In genomic region chr12:112843272-112843671, GRCh38 we compare ENCODE assay signal across 20 cellular contexts. TPM values are rescaled to one million over a fixed set of nuclear protein-coding genes. Genes with fewer than 3 reads are reported as not detected.
A peak's percentile ranks its signal among the peaks of the same experiment; 100 is the strongest.
DNase-seq lines count a peak whose midpoint lies in the region; ATAC-seq and TF ChIP-seq lines count a peak whose summit lies in the region.
"Had no signal": no experiment of that assay in that cellular context is flagged by ENCODE, and none has a peak within 500 bp of the region (broad histone marks: within the 10 kb centered on the region; RNA-seq: fewer than 3 reads in every experiment).

No MANE protein-coding gene starts in this region.

- no peak for ATAC-seq in GM21390 (IDR thresholded peaks at IDR 0.05; ENCODE audit: unreplicated experiment)
- ATAC-seq: HepG2, Panc1 had no signal

- peaks cover 2% of the 10 kb centered on the region for H3K9me3 Mint-ChIP-seq in endodermal cell
- H3K9me3 Mint-ChIP-seq: activated naive CD4-positive, alpha-beta T cell treated with anti-CD3 and anti-CD28 coated beads, Interleukin-2, amount 50 U/mL, for 24 hours; stimulated activated naive CD8-positive, alpha-beta T cell treated with anti-CD3 and anti-CD28 coated beads, Interleukin-15, Interleukin-2, amounts not matched to agents 100 ng/mL and 50 ng/mL, for 24 hours; T-helper 1 cell treated with Interleukin-12 subunit alpha and Interleukin-12 subunit beta and Interleukin-4 antibody, amounts not matched to agents 30 μg/mL and 1 μg/mL, for 36 hours had no signal

- no peaks in the 10 kb centered on the region for H3K36me3 Mint-ChIP-seq in endodermal cell (ENCODE audit: low read depth)
- H3K36me3 Mint-ChIP-seq: activated naive CD4-positive, alpha-beta T cell treated with anti-CD3 and anti-CD28 coated beads, Interleukin-2, amount 50 U/mL, for 24 hours had no signal

- H2BK5ac ChIP-seq in neuronal stem cell (ENCODE audit: low read length): no peak overlapping the region

- no peak overlapping the region for H2BK12ac ChIP-seq in neuronal stem cell (ENCODE audit: low read length)

- no peak overlapping the region for H3K9ac ChIP-seq in endodermal cell (ENCODE audit: extremely low read depth, low read length, poor library complexity, severe bottlenecking)
- H3K9ac ChIP-seq in neuronal stem cell (ENCODE audit: low read depth, low read length, poor library complexity): no peak overlapping the region

- 33 to 48% methylated on average over 4 to 7 of the region's 7 CpGs for WGBS in endodermal cell (ENCODE audit: insufficient coverage in 1 of 2, insufficient read length in 1 of 2), 2 experiments
- no CpG with 5 or more reads among the region's 7 CpGs for WGBS in neuronal stem cell (ENCODE audit: extremely low coverage in 2 of 2, insufficient read length in 2 of 2, insufficient replicate concordance in 1 of 2), 2 donors

- no peak overlapping the region for H3K23ac ChIP-seq in neuronal stem cell (ENCODE audit: low read depth, low read length, poor library complexity)

- H3K9me3 ChIP-seq in endodermal cell (ENCODE audit: control insufficient read depth, low read length) (no peaks in the 10 kb centered on the region), neuronal stem cell (replicated peaks in 1 of 2; ENCODE audit: control insufficient read depth in 2 of 2, insufficient read depth in 1 of 2, low read depth in 1 of 2, low read length in 2 of 2) (no peaks in the 10 kb centered on the region)
- H3K9me3 ChIP-seq: ovary had no signal

- peaks cover 81% of the 10 kb centered on the region for H3K27me3 Mint-ChIP-seq in endodermal cell (ENCODE audit: insufficient read depth)

- H3K4me3 ChIP-seq in endodermal cell (ENCODE audit: low read length): no peak overlapping the region
- H3K4me3 ChIP-seq in neuronal stem cell (ENCODE audit: low read length in 2 of 2): no peak overlapping the region
- H3K4me3 ChIP-seq: cardiac muscle cell, ovary, smooth muscle cell had no signal

- no peak for TF ChIP-seq CTCF in endodermal cell (conservative IDR thresholded peaks at IDR 0.05)

- H3K4me2 ChIP-seq in neuronal stem cell (ENCODE audit: insufficient read depth, low read length, poor library complexity, severe bottlenecking): no peak overlapping the region
- H3K4me2 ChIP-seq: smooth muscle cell had no signal

- no peak overlapping the region for H4K8ac ChIP-seq in neuronal stem cell (ENCODE audit: low read depth, low read length)

- no peak overlapping the region for H3K18ac ChIP-seq in neuronal stem cell (ENCODE audit: low read length)

- H3K27ac Mint-ChIP-seq in endodermal cell: no peak overlapping the region
- H3K27ac Mint-ChIP-seq: activated naive CD4-positive, alpha-beta T cell treated with anti-CD3 and anti-CD28 coated beads, Interleukin-2, amount 50 U/mL, for 24 hours; stimulated activated naive CD8-positive, alpha-beta T cell treated with anti-CD3 and anti-CD28 coated beads, Interleukin-15, Interleukin-2, amounts not matched to agents 100 ng/mL and 50 ng/mL, for 24 hours; T-helper 1 cell treated with Interleukin-12 subunit alpha and Interleukin-12 subunit beta and Interleukin-4 antibody, amounts not matched to agents 30 μg/mL and 1 μg/mL, for 36 hours had no signal

- no peak overlapping the region for H2BK15ac ChIP-seq in neuronal stem cell (ENCODE audit: low read length)

- H3K4me1 ChIP-seq in endodermal cell (ENCODE audit: control insufficient read depth, insufficient read depth, low read length) (peaks cover 21% of the 10 kb centered on the region), neuronal stem cell (ENCODE audit: control insufficient read depth in 2 of 2, insufficient read depth in 1 of 2, low read depth in 1 of 2, low read length in 2 of 2) (peaks cover 0 to 5% of the 10 kb centered on the region in 2 donors)

- H4K91ac ChIP-seq in neuronal stem cell (ENCODE audit: low read depth, low read length, poor library complexity): no peak overlapping the region

- H3K4me3 Mint-ChIP-seq in endodermal cell: no peak overlapping the region
- H3K4me3 Mint-ChIP-seq: activated naive CD4-positive, alpha-beta T cell treated with anti-CD3 and anti-CD28 coated beads, Interleukin-2, amount 50 U/mL, for 24 hours; stimulated activated naive CD8-positive, alpha-beta T cell treated with anti-CD3 and anti-CD28 coated beads, Interleukin-15, Interleukin-2, amounts not matched to agents 100 ng/mL and 50 ng/mL, for 24 hours; T-helper 1 cell treated with Interleukin-12 subunit alpha and Interleukin-12 subunit beta and Interleukin-4 antibody, amounts not matched to agents 30 μg/mL and 1 μg/mL, for 36 hours had no signal

- peak; percentile 70 for DNase-seq in NCI-H82 (lab: John Stamatoyannopoulos, UW)
- no peak for DNase-seq in NCI-H82 treated with DMSO at 0.1 percent for 48 hours (lab: John Stamatoyannopoulos, UW; ENCODE audit: unreplicated experiment)
- peak; percentile 21 for DNase-seq in NCI-H524 treated with DMSO at 0.1 percent for 48 hours (lab: John Stamatoyannopoulos, UW)
- DNase-seq in endodermal cell: peak; percentile 88
- no peak for DNase-seq in neuronal stem cell (ENCODE audit: low spot score)
- no peak for DNase-seq in GM19240 (ENCODE audit: insufficient read length, low spot score)
- no peak for DNase-seq in cortex of kidney (lab: John Stamatoyannopoulos, UW)
- DNase-seq: activated CD4-positive, CD25-positive, alpha-beta regulatory T cell treated with anti-CD3 and anti-CD28 coated beads, Interleukin-2, amount 50 U/mL, for 72 hours; activated CD8-positive, alpha-beta memory T cell treated with anti-CD3 and anti-CD28 coated beads, Interleukin-2, amount 50 U/mL, for 4 hours; head of caudate nucleus; NCI-H1436 treated with DMSO at 0.1 percent for 48 hours; ovary had no signal

- H3K4ac ChIP-seq in neuronal stem cell (ENCODE audit: low read length): no peak overlapping the region

- no peak overlapping the region for H2AFZ ChIP-seq in neuronal stem cell (ENCODE audit: low read length)

- no peaks in the 10 kb centered on the region for H3K36me3 ChIP-seq in endodermal cell (ENCODE audit: control insufficient read depth, insufficient read depth, low read length)
- no peaks in the 10 kb centered on the region for H3K36me3 ChIP-seq in neuronal stem cell (replicated peaks in 1 of 2; ENCODE audit: control insufficient read depth in 2 of 2, insufficient read depth in 2 of 2, low read length in 2 of 2)
- H3K36me3 ChIP-seq: cardiac muscle cell, ovary had no signal

- H3K27ac ChIP-seq in endodermal cell (ENCODE audit: low read depth, low read length): no peak overlapping the region
- no peak overlapping the region for H3K27ac ChIP-seq in neuronal stem cell (replicated peaks; ENCODE audit: low read length)
- H3K27ac ChIP-seq: cardiac muscle cell, ovary had no signal

- H3K14ac ChIP-seq in neuronal stem cell (ENCODE audit: low read length): no peak overlapping the region

- no peak overlapping the region for H2AK5ac ChIP-seq in neuronal stem cell (ENCODE audit: low read depth, low read length)

- H2BK120ac ChIP-seq in neuronal stem cell (ENCODE audit: low read depth, low read length): no peak overlapping the region

- H3K27me3 ChIP-seq in endodermal cell (ENCODE audit: control insufficient read depth, insufficient read depth, low read length, poor library complexity, severe bottlenecking) (peaks cover 83% of the 10 kb centered on the region), neuronal stem cell (ENCODE audit: control insufficient read depth in 3 of 3, insufficient read depth in 3 of 3, low read depth in 1 of 3, low read length in 3 of 3) (peaks cover 0 to 5% (median 0%) of the 10 kb centered on the region in 3 experiments)
- H3K27me3 ChIP-seq: cardiac muscle cell, ovary had no signal

- no peaks in the 10 kb centered on the region for H3K79me1 ChIP-seq in neuronal stem cell (ENCODE audit: low read depth, low read length)

- H3K4me1 Mint-ChIP-seq in endodermal cell: peaks cover 53% of the 10 kb centered on the region
- H3K4me1 Mint-ChIP-seq: activated naive CD4-positive, alpha-beta T cell treated with anti-CD3 and anti-CD28 coated beads, Interleukin-2, amount 50 U/mL, for 24 hours had no signal

RNA-seq across cellular contexts. Expression of gene RPH3A, which starts 51.7 kb away (rescaled TPM):
- not detected for total RNA-seq in endodermal cell
- polyA plus RNA-seq in endodermal cell (2013, experiment 1 of 2): 0.21 TPM
- polyA plus RNA-seq in endodermal cell (2013, experiment 2 of 2): 0.83 TPM
- 0.01 TPM for polyA plus RNA-seq in neuronal stem cell (2013, experiment 1 of 2)
- under 0.01 TPM for polyA plus RNA-seq in neuronal stem cell (2013, experiment 2 of 2)
- total RNA-seq: HepG2, ovary, smooth muscle cell had no signal
- polyA plus RNA-seq: HepG2, smooth muscle cell had no signal

Comparison
In these comparisons a context has a peak if more than half of its experiments do, and no peak if none do; other contexts are left out.
1. DNase-seq: peak in NCI-H82 (single experiment), NCI-H524 treated with DMSO at 0.1 percent for 48 hours (single experiment) and endodermal cell (single experiment); none in NCI-H82 treated with DMSO at 0.1 percent for 48 hours (single experiment), neuronal stem cell (single experiment), GM19240 (single experiment) and cortex of kidney (single experiment).